9 cellular contexts compared by ENCODE assay signal in the genomic region with DNA sequence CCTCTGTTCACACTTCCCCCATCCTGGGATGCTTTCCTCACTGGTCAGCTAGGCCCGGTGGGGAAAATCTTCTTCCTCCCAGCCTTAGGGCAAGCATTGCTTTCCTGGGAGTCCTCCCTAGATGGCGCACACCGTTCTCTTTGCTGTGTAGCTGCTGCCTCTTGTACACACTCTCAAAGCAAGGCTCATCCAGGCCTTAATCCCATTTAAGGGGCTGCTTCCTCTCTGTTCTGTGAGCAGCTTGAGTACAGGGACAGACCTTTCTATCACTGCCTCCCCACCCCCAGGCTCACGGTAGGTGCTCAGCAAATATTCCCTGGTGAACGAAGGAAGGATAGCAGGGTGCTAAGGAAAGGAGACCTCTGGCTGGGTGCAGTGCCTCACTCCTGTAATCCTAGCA. TPM values are rescaled to one million over a fixed set of nuclear protein-coding genes. Genes with fewer than 3 reads are reported as not detected.
DNase-seq lines count a peak whose midpoint lies in the region; ATAC-seq and TF ChIP-seq lines count a peak whose summit lies in the region.
"Had no signal": no experiment of that assay in that cellular context is flagged by ENCODE, and none has a peak within 500 bp of the region (broad histone marks: within the 10 kb centered on the region; RNA-seq: fewer than 3 reads in every experiment).

No MANE protein-coding gene starts in this region.

- H3K36me3 ChIP-seq in Panc1 (ENCODE audit: control insufficient read depth, insufficient read depth, low read length) = no peaks in the 10 kb centered on the region
- H3K36me3 ChIP-seq in gastrocnemius medialis = no peaks in the 10 kb centered on the region

- peak; percentile 57 for DNase-seq in AG08395 (ENCODE audit: low spot score)
- DNase-seq in HCEC 1CT = peak; percentile 25
- DNase-seq in Panc1 (ENCODE audit: low read depth, low spot score) = no peak
- peak; percentile 13 for DNase-seq in fibroblast of the aortic adventitia (ENCODE audit: low read depth)
- no peak for DNase-seq in gastrocnemius medialis
- DNase-seq in hippocampal formation (lab: John Stamatoyannopoulos, UW) = no peak
- no peak for DNase-seq in activated CD8-positive, alpha-beta memory T cell treated with anti-CD3 and anti-CD28 coated beads, Interleukin-2, amount 50 U/mL, for 48 hours

- H3K27me3 ChIP-seq in Panc1 (ENCODE audit: control insufficient read depth, insufficient read depth, low read length) (no peaks in the 10 kb centered on the region), gastrocnemius medialis (no peaks in the 10 kb centered on the region)

- no TSS peak for BruUV-seq in Panc1 (replicated peaks; lab: Mats Ljungman, UMichigan)

- peak; percentile 66 for ATAC-seq in Panc1
- no peak for ATAC-seq in gastrocnemius medialis
- no peak for ATAC-seq in HG02938 (IDR thresholded peaks at IDR 0.05; ENCODE audit: unreplicated experiment)

- no peaks in the 10 kb centered on the region for H3K4me1 ChIP-seq in Panc1 (ENCODE audit: control insufficient read depth, insufficient read depth, low read length)
- no peaks in the 10 kb centered on the region for H3K4me1 ChIP-seq in gastrocnemius medialis

- no peak for TF ChIP-seq POLR2A in gastrocnemius medialis (IDR thresholded peaks at IDR 0.05)

- in situ Hi-C loops in Panc1 (cut with HindIII; ENCODE audit: low pct_unique_long_range_greater_than_20kb, low sequenced_read_pairs) = no loop called here
- in situ Hi-C loops in gastrocnemius medialis (cut with MboI; ENCODE audit: low sequenced_read_pairs in 4 of 4) = no loop called here

- H3K27ac ChIP-seq in Panc1 (ENCODE audit: low read length) = no peak overlapping the region
- H3K27ac ChIP-seq in gastrocnemius medialis = no peak overlapping the region

- intact Hi-C loops in Panc1 (cut with micrococcal nuclease; ENCODE audit: unreplicated experiment) (no loop called here), gastrocnemius medialis (cut with DNase I; ENCODE audit: low total_unique reads) (no loop called here)

- H3K9me3 ChIP-seq in Panc1 (ENCODE audit: control insufficient read depth, insufficient read depth, low read depth, low read length) (no peaks in the 10 kb centered on the region), gastrocnemius medialis (no peaks in the 10 kb centered on the region)

- no peak overlapping the region for H3K4me3 ChIP-seq in Panc1 (ENCODE audit: low read depth in 2 of 2, low read length in 2 of 2)
- no peak overlapping the region for H3K4me3 ChIP-seq in fibroblast of the aortic adventitia (ENCODE audit: low read depth, low read length)
- no peak overlapping the region for H3K4me3 ChIP-seq in gastrocnemius medialis

- POLR2A ChIA-PET in Panc1 (lab: Charles Lee) = no interaction called here

- no peak; the same call in 1 of the 2 replicates for TF ChIP-seq CTCF in Panc1 (IDR thresholded peaks at IDR 0.05)
- TF ChIP-seq CTCF in fibroblast of the aortic adventitia (IDR thresholded peaks at IDR 0.05; ENCODE audit: insufficient read depth, low read length) = no peak
- TF ChIP-seq CTCF in gastrocnemius medialis (IDR thresholded peaks at IDR 0.05 in 4 of 5, conservative IDR thresholded peaks at IDR 0.05 in 1 of 5) = no peak

- CTCF ChIA-PET in Panc1 (lab: Charles Lee) = interaction anchor here (0.6 to 0.7 kb wide), 2 partner anchors 9 to 195 kb away, joined by 3 to 14 read pairs; no protein-coding TSS in a partner anchor

RNA-seq across cellular contexts. Expression of a gene that starts 11.0 kb away (rescaled TPM):
- total RNA-seq in Panc1 (2021; ENCODE audit: unreplicated experiment) = 1.1 TPM
- polyA plus RNA-seq in Panc1 (2012; ENCODE audit: insufficient read length) = 5.2 TPM
- total RNA-seq in fibroblast of the aortic adventitia (ENCODE audit: low replicate concordance) = not detected in 2 replicates
- not detected for total RNA-seq in gastrocnemius medialis
- total RNA-seq: T-helper 2 cell treated with Interferon-gamma antibody and Interleukin-4, amounts not matched to agents 100 ng/mL and 5 ng/mL, for 36 hours had no signal

RNA-seq across cellular contexts. Expression of a gene that starts 20.5 kb away (rescaled TPM):
- 28.6 TPM for total RNA-seq in Panc1 (2021; ENCODE audit: unreplicated experiment)
- 40.1 TPM for polyA plus RNA-seq in Panc1 (2012; ENCODE audit: insufficient read length)
- total RNA-seq in fibroblast of the aortic adventitia (ENCODE audit: low replicate concordance) = 15.0 and 33.2 TPM in 2 replicates
- total RNA-seq in gastrocnemius medialis = 10 to 100 TPM; 18.3 to 29.3 (median 25.1) TPM

Comparison
In these comparisons a context has a peak if more than half of its experiments do, and no peak if none do; other contexts are left out.
1. DNase-seq: peak in AG08395 (single experiment), HCEC 1CT (single experiment) and fibroblast of the aortic adventitia (single experiment); none in Panc1 (single experiment), gastrocnemius medialis (0 of 2), hippocampal formation (0 of 2) and activated CD8-positive, alpha-beta memory T cell treated with anti-CD3 and anti-CD28 coated beads, Interleukin-2, amount 50 U/mL, for 48 hours (single experiment).